In the genomic region with DNA sequence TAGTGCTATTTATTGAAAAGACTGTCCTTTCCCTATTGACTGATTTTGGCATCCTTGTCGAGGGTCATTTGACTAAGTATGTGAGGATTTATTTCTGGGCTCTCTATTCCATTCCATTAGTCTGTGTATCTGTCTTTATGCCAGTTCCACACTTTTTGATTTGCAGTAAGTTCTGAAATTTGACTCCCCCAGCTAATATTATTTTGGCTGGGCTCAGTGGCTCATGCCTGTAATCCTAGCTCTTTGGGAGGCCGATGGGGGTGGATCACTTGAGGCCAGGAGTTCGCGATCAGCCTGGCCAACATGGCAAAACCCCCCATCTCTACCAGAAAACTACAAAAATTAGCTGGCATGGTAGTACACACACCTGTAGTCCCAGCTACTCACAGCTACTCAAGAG, we compare ENCODE assay signal across 21 cellular contexts.
"Had no signal": no experiment of that assay in that cellular context is flagged by ENCODE, and none has a peak within 500 bp of the region (broad histone marks: within the 10 kb centered on the region; RNA-seq: fewer than 3 reads in every experiment).

No MANE protein-coding gene starts in this region.

- H3K27ac ChIP-seq: breast epithelium, epithelial cell of prostate, SK-N-MC, skin epidermis, tibial nerve, vagina had no signal

- ATAC-seq: stimulated activated naive B cell treated with anti-CD40 and anti-IgM and Interleukin-4, amounts not matched to agents 10 μg/mL and 1 μg/mL and 100 μg/mL, for 72 hours; WTC11 had no signal

- H3K4me3 Mint-ChIP-seq: activated CD4-positive, alpha-beta memory T cell treated with anti-CD3 and anti-CD28 coated beads, Interleukin-2, amount 10 ng/mL, durations not matched to agents 7 days and 5 days; activated naive CD8-positive, alpha-beta T cell; stimulated activated naive B cell treated with anti-CD40 and anti-IgM and Interleukin-4, amounts not matched to agents 10 μg/mL and 1 μg/mL and 100 μg/mL, for 72 hours; WTC11 had no signal

- H3K36me3 ChIP-seq: breast epithelium had no signal

- H3K9me3 Mint-ChIP-seq: activated CD4-positive, alpha-beta memory T cell treated with anti-CD3 and anti-CD28 coated beads, Interleukin-2, amount 10 ng/mL, durations not matched to agents 7 days and 5 days; stimulated activated naive B cell treated with anti-CD40 and anti-IgM and Interleukin-4, amounts not matched to agents 10 μg/mL and 1 μg/mL and 100 μg/mL, for 72 hours had no signal

- DNase-seq: activated CD4-positive, alpha-beta memory T cell treated with anti-CD3 and anti-CD28 coated beads, Interleukin-2, amount 10 ng/mL, durations not matched to agents 7 days and 5 days; activated CD4-positive, alpha-beta T cell treated with anti-CD3 and anti-CD28 coated beads for 4 hours; activated gamma-delta T cell treated with Interleukin-2 at 50 U/mL for 16 hours; anterior cingulate cortex; cerebellar nuclear complex; dermis blood vessel endothelial cell; glutamatergic neuron; kidney glomerular epithelial cell; mesendoderm; stimulated activated CD4-positive, alpha-beta T cell treated with anti-CD3 and anti-CD28 coated beads, Interleukin-15, amount 100 ng/mL, for 24 hours; stimulated activated CD4-positive, alpha-beta T cell treated with anti-CD3 and anti-CD28 coated beads, Interleukin-4, amount 100 ng/mL, for 1 hour; stimulated activated naive B cell treated with anti-CD40 and anti-IgM and Interleukin-4, amounts not matched to agents 10 μg/mL and 1 μg/mL and 100 μg/mL, for 72 hours; substantia nigra had no signal

- H3K27ac Mint-ChIP-seq: activated CD4-positive, alpha-beta memory T cell treated with anti-CD3 and anti-CD28 coated beads, Interleukin-2, amount 10 ng/mL, durations not matched to agents 7 days and 5 days; activated naive CD8-positive, alpha-beta T cell; stimulated activated naive B cell treated with anti-CD40 and anti-IgM and Interleukin-4, amounts not matched to agents 10 μg/mL and 1 μg/mL and 100 μg/mL, for 72 hours; WTC11 had no signal

- H3K27me3 ChIP-seq: breast epithelium, tibial nerve, vagina had no signal

- H3K4me1 ChIP-seq: breast epithelium had no signal

- H3K27me3 Mint-ChIP-seq: activated CD4-positive, alpha-beta memory T cell treated with anti-CD3 and anti-CD28 coated beads, Interleukin-2, amount 10 ng/mL, durations not matched to agents 7 days and 5 days; activated naive CD8-positive, alpha-beta T cell; stimulated activated naive B cell treated with anti-CD40 and anti-IgM and Interleukin-4, amounts not matched to agents 10 μg/mL and 1 μg/mL and 100 μg/mL, for 72 hours had no signal

- H3K4me3 ChIP-seq: breast epithelium, SK-N-MC, skin epidermis, tibial nerve, vagina had no signal

- H3K9me3 ChIP-seq: breast epithelium, tibial nerve, vagina had no signal
